ENCODE assay signal across 8 cellular contexts in genomic region chr6:31399589-31400466, GRCh38. TPM values are rescaled to one million over a fixed set of nuclear protein-coding genes. Genes with fewer than 3 reads are reported as not detected.
A peak's percentile ranks its signal among the peaks of the same experiment; 100 is the strongest.
DNase-seq lines count a peak whose midpoint lies in the region; ATAC-seq lines count a peak whose summit lies in the region.

No MANE protein-coding gene starts in this region.

- H3K9ac ChIP-seq in NT2/D1 (ENCODE audit: insufficient read length, low read depth), result peak overlapping the region; percentile 83

- H3K4me3 ChIP-seq in H7 (ENCODE audit: insufficient read depth, low read depth, low read length) (peak overlapping the region; percentile 69), NT2/D1 (ENCODE audit: insufficient read length, low read depth) (peak overlapping the region; percentile 61), esophagus (ENCODE audit: low read depth in 1 of 2, low read length in 2 of 2) (peak overlapping the region; percentile 67 to 75)

- H3K9me3 ChIP-seq in NT2/D1 (ENCODE audit: insufficient read depth, low read length), result peaks cover 11% of the 10 kb centered on the region; the same call in 1 of the 2 replicates
- no peaks in the 10 kb centered on the region for H3K9me3 ChIP-seq in esophagus (ENCODE audit: control insufficient read depth in 2 of 2, insufficient read depth in 1 of 2, low read depth in 1 of 2, low read length in 1 of 2)

- H3K27me3 ChIP-seq in H7 (ENCODE audit: control insufficient read depth, insufficient read depth, low read length) (peaks cover 10% of the 10 kb centered on the region; the same call in 1 of the 2 replicates), NT2/D1 (ENCODE audit: insufficient read depth, insufficient read length) (no peaks in the 10 kb centered on the region), esophagus (ENCODE audit: control insufficient read depth in 1 of 2, insufficient read depth in 2 of 2, low read length in 2 of 2) (no peaks in the 10 kb centered on the region)

- WGBS in esophagus, 2 donors, result 0% methylated on average over 57 of the region's 57 CpGs

- H3K4me1 ChIP-seq in NT2/D1 (ENCODE audit: insufficient read depth, insufficient read length), result peaks cover 4% of the 10 kb centered on the region
- H3K4me1 ChIP-seq in esophagus (ENCODE audit: control insufficient read depth in 2 of 2, insufficient read depth in 2 of 2, low read length in 1 of 2), result peaks cover 0 to 8% of the 10 kb centered on the region in 2 donors

- H3K27ac ChIP-seq in esophagus (ENCODE audit: low read depth in 2 of 2, low read length in 1 of 2), result peak overlapping the region; percentile 93 to 94

- no peak for ATAC-seq in HG02884 (IDR thresholded peaks at IDR 0.05; ENCODE audit: unreplicated experiment)

- DNase-seq in CMK (ENCODE audit: low read depth) (peak; percentile 64), H7 (peak; percentile 85), NT2/D1 (ENCODE audit: low read depth, low spot score) (peak; percentile 43), middle frontal gyrus (ENCODE audit: extremely low spot score, low spot score) (peak; percentile 57)
- DNase-seq in activated T-cell treated with anti-CD3 and anti-CD28 coated beads, Interleukin-2, amount 50 U/mL, for 48 hours, result peak; percentile 78 to 79
- DNase-seq in stimulated activated CD8-positive, alpha-beta memory T cell treated with anti-CD3 and anti-CD28 coated beads, Interleukin-15, amount 100 ng/mL, for 4 hours (ENCODE audit: low read depth in 2 of 2), result peak; percentile 39 to 49

- H3K36me3 ChIP-seq in H7 (replicated peaks; ENCODE audit: control insufficient read depth, insufficient read depth, low read length), result no peaks in the 10 kb centered on the region
- no peaks in the 10 kb centered on the region for H3K36me3 ChIP-seq in NT2/D1 (ENCODE audit: insufficient read depth, insufficient read length, low read length)
- no peaks in the 10 kb centered on the region for H3K36me3 ChIP-seq in esophagus (ENCODE audit: control insufficient read depth in 2 of 2, insufficient read depth in 2 of 2, low read length in 1 of 2)

RNA-seq across cellular contexts. Expression of gene MICA, which starts 3.6 kb away (rescaled TPM):
- 12.0 and 14.7 TPM in 2 replicates for total RNA-seq in H7 (2014; rRNA removed; shearing (Covaris generic))
- polyA plus RNA-seq in esophagus, result 1 to 10 TPM; 8.8 to 9.9 TPM

RNA-seq across cellular contexts. Expression of gene HLA-B, which starts 42.8 kb away (rescaled TPM):
- total RNA-seq in H7 (2014; rRNA removed; shearing (Covaris generic)), result 7.3 and 27.3 TPM in 2 replicates
- polyA plus RNA-seq in esophagus, result 100 to 1,000 TPM; 168 to 351 TPM
